In genomic region chr20:12053348-12053747, GRCh38 we compare ENCODE assay signal across 12 cellular contexts.
A peak's percentile ranks its signal among the peaks of the same experiment; 100 is the strongest.
DNase-seq lines count a peak whose midpoint lies in the region; ATAC-seq lines count a peak whose summit lies in the region.
"Had no signal": no experiment of that assay in that cellular context is flagged by ENCODE, and none has a peak within 500 bp of the region (broad histone marks: within the 10 kb centered on the region; RNA-seq: fewer than 3 reads in every experiment).

No MANE protein-coding gene starts in this region.

- no peak overlapping the region for H3K4me3 ChIP-seq in Karpas-422 (ENCODE audit: low read length)
- H3K4me3 ChIP-seq: skin epidermis had no signal

- H4K20me1 ChIP-seq in Karpas-422 (ENCODE audit: insufficient read depth, low read depth, low read length), result no peaks in the 10 kb centered on the region

- H3K9me2 ChIP-seq in Karpas-422 (replicated peaks; ENCODE audit: insufficient read depth, low read length), result no peaks in the 10 kb centered on the region

- H3K4me1 ChIP-seq in Karpas-422 (ENCODE audit: low read length), result no peaks in the 10 kb centered on the region

- no peak overlapping the region for H3K4me2 ChIP-seq in Karpas-422 (ENCODE audit: low read depth, low read length, poor library complexity, severe bottlenecking)

- H3K79me2 ChIP-seq in Karpas-422 (ENCODE audit: low read length), result no peaks in the 10 kb centered on the region

- peak; percentile 15 for DNase-seq in DMS153 (lab: John Stamatoyannopoulos, UW)
- DNase-seq in KG1 (lab: John Stamatoyannopoulos, UW), result peak; percentile 58
- peak; percentile 64 for DNase-seq in amniotic epithelial cell (ENCODE audit: low read depth)
- peak; percentile 9 for DNase-seq in left kidney (ENCODE audit: low read depth, low spot score)
- no peak for DNase-seq in Karpas-422
- DNase-seq: activated CD4-positive, alpha-beta T cell treated with anti-CD3 and anti-CD28 coated beads for 48 hours; cerebellar nuclear complex; NCI-H510A had no signal

- H3K9ac ChIP-seq in Karpas-422 (ENCODE audit: low read length), result no peak overlapping the region

- H2AFZ ChIP-seq in Karpas-422 (ENCODE audit: low read length), result no peak overlapping the region

- no peaks in the 10 kb centered on the region for H3K27me3 ChIP-seq in Karpas-422 (ENCODE audit: low read length)

- no peak for ATAC-seq in GM21619 (IDR thresholded peaks at IDR 0.05; ENCODE audit: unreplicated experiment)
- no peak for ATAC-seq in GM21528 (IDR thresholded peaks at IDR 0.05; ENCODE audit: low FRiP score, unreplicated experiment)
- no peak for ATAC-seq in HG03175 (IDR thresholded peaks at IDR 0.05; ENCODE audit: unreplicated experiment)

- H3K27ac ChIP-seq in Karpas-422 (ENCODE audit: low read length), result no peak overlapping the region

- peaks cover 14% of the 10 kb centered on the region; the same call in 1 of the 2 replicates for H3K9me3 ChIP-seq in Karpas-422 (ENCODE audit: low read length)

- H3K36me3 ChIP-seq in Karpas-422 (ENCODE audit: insufficient read depth, low read length), result no peaks in the 10 kb centered on the region
